20 cellular contexts compared by ENCODE assay signal in the genomic region with DNA sequence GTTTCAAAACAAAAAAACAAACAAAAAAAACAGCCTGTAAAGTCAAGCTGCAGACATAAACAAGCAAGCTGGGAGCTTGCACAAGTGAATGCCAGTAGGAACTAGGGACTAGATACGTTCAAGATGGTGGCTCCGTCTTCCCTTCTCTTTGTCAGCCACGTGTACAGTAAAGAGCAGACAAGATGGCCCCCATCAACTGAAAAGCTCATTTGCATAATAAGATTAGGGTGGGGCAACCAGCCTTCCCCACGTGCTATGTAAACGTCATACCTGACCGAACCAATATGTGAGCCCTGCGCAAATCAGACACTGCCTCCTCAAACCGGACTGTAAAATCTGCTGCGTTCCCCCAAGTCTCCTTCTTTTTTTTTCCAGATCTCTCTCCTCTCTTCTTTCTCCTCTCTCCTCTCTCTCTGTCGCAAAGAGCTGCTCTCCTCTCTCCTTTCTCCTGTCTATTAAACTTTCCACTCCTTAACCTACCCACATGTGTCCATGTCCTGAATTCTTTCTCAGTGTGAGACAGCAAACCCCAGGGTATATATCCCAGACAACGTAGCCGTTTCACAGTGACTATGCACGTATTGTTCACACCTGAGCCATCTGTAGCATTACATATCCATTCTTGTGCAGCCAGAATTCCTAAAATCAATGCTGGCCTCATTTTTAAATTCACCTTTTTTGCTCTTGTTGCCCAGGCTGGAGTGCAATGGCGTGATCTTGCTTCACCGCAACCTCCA. TPM values are rescaled to one million over a fixed set of nuclear protein-coding genes. Genes with fewer than 3 reads are reported as not detected.
DNase-seq lines count a peak whose midpoint lies in the region; ATAC-seq and TF ChIP-seq lines count a peak whose summit lies in the region.
"Had no signal": no experiment of that assay in that cellular context is flagged by ENCODE, and none has a peak within 500 bp of the region (broad histone marks: within the 10 kb centered on the region; RNA-seq: fewer than 3 reads in every experiment).

No MANE protein-coding gene starts in this region.

- TF ChIP-seq CTCF in BE2C (IDR thresholded peaks at IDR 0.05; ENCODE audit: low read depth, low read length) (no peak), neural progenitor cell (IDR thresholded peaks at IDR 0.05) (no peak), gastroesophageal sphincter (IDR thresholded peaks at IDR 0.05) (no peak)

- H3F3A ChIP-seq in neural progenitor cell (ENCODE audit: low read depth), result no peaks in the 10 kb centered on the region

- H3K4me3 Mint-ChIP-seq in neural progenitor cell, result no peak overlapping the region
- H3K4me3 Mint-ChIP-seq: CD4-positive, alpha-beta T cell; HFFc6 had no signal

- no peaks in the 10 kb centered on the region for H4K20me1 ChIP-seq in neural progenitor cell (ENCODE audit: low read depth)

- DNase-seq in BE2C (peak; percentile 26), Daoy (ENCODE audit: low read depth) (peak; percentile 53), SK-N-DZ (ENCODE audit: low spot score) (peak; percentile 38), neural progenitor cell (ENCODE audit: low spot score) (no peak), COR-L47 (lab: John Stamatoyannopoulos, UW) (no peak), nucleus accumbens (lab: John Stamatoyannopoulos, UW) (no peak)
- DNase-seq: ACHN; CD4-positive, alpha-beta T cell; DMS153; DMS79; GF-D8; GM23248; H7; HFFc6; IMR-90; KBM-7 had no signal

- H3K36me3 ChIP-seq in BE2C, result no peaks in the 10 kb centered on the region
- H3K36me3 ChIP-seq in neural progenitor cell, result no peaks in the 10 kb centered on the region
- H3K36me3 ChIP-seq in gastroesophageal sphincter, result no peaks in the 10 kb centered on the region

- H3K27me3 ChIP-seq in BE2C (no peaks in the 10 kb centered on the region), neural progenitor cell (no peaks in the 10 kb centered on the region), gastroesophageal sphincter (peaks cover 9% of the 10 kb centered on the region)

- no peak overlapping the region for H3K4me2 ChIP-seq in neural progenitor cell

- no peak overlapping the region for H3K9ac ChIP-seq in neural progenitor cell
- H3K9ac ChIP-seq: GM23248 had no signal

- no peak overlapping the region for H3K4me3 ChIP-seq in BE2C (ENCODE audit: low read depth, low read length)
- H3K4me3 ChIP-seq in neural progenitor cell, result no peak overlapping the region
- H3K4me3 ChIP-seq in gastroesophageal sphincter, result no peak overlapping the region
- H3K4me3 ChIP-seq: GM23248 had no signal

- H3K4me1 ChIP-seq in BE2C (peaks cover 4% of the 10 kb centered on the region; the same call in 1 of the 2 replicates), neural progenitor cell (no peaks in the 10 kb centered on the region), gastroesophageal sphincter (no peaks in the 10 kb centered on the region)

- H3K27ac ChIP-seq in neural progenitor cell, result no peak overlapping the region
- no peak overlapping the region for H3K27ac ChIP-seq in gastroesophageal sphincter
- H3K27ac ChIP-seq: C4-2B, GM23248, HL-60 had no signal

- no peaks in the 10 kb centered on the region for H3K9me3 Mint-ChIP-seq in neural progenitor cell
- H3K9me3 Mint-ChIP-seq: CD4-positive, alpha-beta T cell; HFFc6 had no signal

- WGBS in gastroesophageal sphincter (ENCODE audit: low coverage in 1 of 2), 2 donors, result 83 to 84% methylated on average over 15 of the region's 15 CpGs

- H3K4me1 Mint-ChIP-seq in neural progenitor cell, result no peaks in the 10 kb centered on the region

- peak overlapping the region; percentile 87 for H2AFZ ChIP-seq in neural progenitor cell (replicated peaks)
- H2AFZ ChIP-seq: GM23248 had no signal

- no peak for TF ChIP-seq POLR2A in gastroesophageal sphincter (IDR thresholded peaks at IDR 0.05)

- ATAC-seq in gastroesophageal sphincter, result no peak
- ATAC-seq: HCT116 had no signal

- H3K9me3 ChIP-seq in BE2C (no peaks in the 10 kb centered on the region; the same call in 1 of the 2 replicates), neural progenitor cell (ENCODE audit: low read depth) (no peaks in the 10 kb centered on the region), gastroesophageal sphincter (no peaks in the 10 kb centered on the region)

- H3K79me2 ChIP-seq in neural progenitor cell (ENCODE audit: low read depth), result no peaks in the 10 kb centered on the region

- H3K36me3 Mint-ChIP-seq in neural progenitor cell, result no peaks in the 10 kb centered on the region

- peaks cover 6% of the 10 kb centered on the region for H3K27me3 Mint-ChIP-seq in neural progenitor cell (ENCODE audit: insufficient read depth, low read depth)

- no peak for TF ChIP-seq EP300 in gastroesophageal sphincter (IDR thresholded peaks at IDR 0.05)

- H3K27ac Mint-ChIP-seq in neural progenitor cell, result no peak overlapping the region
- H3K27ac Mint-ChIP-seq: CD4-positive, alpha-beta T cell; HFFc6 had no signal

RNA-seq across cellular contexts. Expression of gene FXR1, which starts 31.2 kb away (rescaled TPM):
- 131 TPM for polyA plus RNA-seq in BE2C (2012; ENCODE audit: insufficient read depth, insufficient read length, low read depth)
- 141 and 150 TPM in 2 replicates for total RNA-seq in Daoy (2014; rRNA removed; shearing (Covaris generic))
- 121 and 137 TPM in 2 replicates for polyA plus RNA-seq in SK-N-DZ (2014; cell fraction: cytosol; rRNA removed)
- polyA plus RNA-seq in SK-N-DZ (2014; cell fraction: nucleus; rRNA removed), result 132 and 175 TPM in 2 replicates
- total RNA-seq in neural progenitor cell (ENCODE audit: low replicate concordance) (308 and 412 TPM in 2 replicates), gastroesophageal sphincter (100 to 1,000 TPM; 129 to 199 (median 170) TPM)

Comparison
In these comparisons a context has a peak if more than half of its experiments do, and no peak if none do; other contexts are left out.
1. DNase-seq: peak in BE2C (single experiment), Daoy (single experiment) and SK-N-DZ (single experiment); none in neural progenitor cell (single experiment), COR-L47 (single experiment) and nucleus accumbens (0 of 56).